8 cellular contexts compared by ENCODE assay signal in the genomic region with DNA sequence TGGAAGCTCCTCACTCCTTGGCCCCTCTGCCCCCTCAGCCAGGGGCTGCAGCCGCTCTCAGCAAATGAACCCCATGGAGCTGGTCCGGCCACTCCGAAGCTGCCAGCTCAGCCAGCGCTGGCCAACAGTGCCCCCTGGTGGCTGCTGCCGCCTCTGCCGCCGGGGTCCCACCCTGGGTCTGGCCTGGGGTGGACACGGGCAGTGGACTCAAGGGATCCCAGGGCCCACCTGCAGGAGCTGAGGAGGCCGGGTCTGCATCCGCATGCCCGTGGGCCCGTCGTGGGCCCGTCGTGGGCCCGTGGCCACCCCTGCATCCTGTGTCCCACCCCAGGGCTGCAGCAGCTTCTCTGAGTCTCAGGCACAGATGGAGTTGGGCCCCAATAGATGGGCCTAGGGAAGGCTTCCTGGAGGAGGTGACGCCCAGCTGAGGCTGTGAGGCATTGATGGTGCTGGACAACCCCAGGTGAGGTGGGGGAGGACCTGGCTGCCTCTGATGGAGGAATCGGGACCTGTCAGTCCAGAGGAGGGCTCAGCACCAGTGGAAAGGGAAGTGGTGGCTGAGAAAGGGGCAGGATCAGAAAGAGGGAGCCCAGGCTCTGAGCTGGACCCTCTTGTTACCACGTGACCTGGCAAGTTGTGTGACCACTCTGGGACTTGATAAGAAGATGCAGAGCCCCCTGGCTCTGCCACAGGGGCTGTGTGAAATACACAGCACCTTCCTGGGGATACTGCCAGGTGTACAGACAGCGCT.
A peak's percentile ranks its signal among the peaks of the same experiment; 100 is the strongest.
DNase-seq lines count a peak whose midpoint lies in the region; ATAC-seq and TF ChIP-seq lines count a peak whose summit lies in the region.

No MANE protein-coding gene starts in this region.

- no peaks in the 10 kb centered on the region for H3K36me3 ChIP-seq in left lung

- TF ChIP-seq CTCF in C4-2B (conservative IDR thresholded peaks at IDR 0.05) (peak; percentile 98), left lung (IDR thresholded peaks at IDR 0.05) (peak; percentile 90 to 93)

- POLR2A ChIA-PET in HEK293T (lab: Yijun Ruan, JAX): no interaction called here

- no peaks in the 10 kb centered on the region for H3K4me1 ChIP-seq in left lung

- no peak overlapping the region for H3K27ac ChIP-seq in C4-2B
- H3K27ac ChIP-seq in left lung: no peak overlapping the region

- H3K4me3 ChIP-seq in left lung: no peak overlapping the region

- peaks cover 0 to 78% of the 10 kb centered on the region in 2 donors for H3K27me3 ChIP-seq in left lung

- intact Hi-C loops in left lung (cut with DNase I): loop anchor here in 1 of 2 donors (10.0 kb wide), 1 partner anchor 731 kb away; no protein-coding TSS in a partner anchor

- DNase-seq in HEK293T (ENCODE audit: extremely low spot score) (peak; percentile 60), T follicular helper cell (ENCODE audit: low read depth) (peak; percentile 10), astrocyte of the hippocampus (ENCODE audit: low read depth, low spot score) (peak; percentile 75), left lung (peak; percentile 48 to 90), SIG-M5 (lab: John Stamatoyannopoulos, UW) (no peak)
- DNase-seq in stimulated activated CD4-positive, alpha-beta T cell treated with anti-CD3 and anti-CD28 coated beads, Interleukin-4, amount 100 ng/mL, for 48 hours (ENCODE audit: low read depth in 2 of 2): peak; percentile 55 to 74

- peak; percentile 92 for ATAC-seq in left lung
- ATAC-seq in HG03175 (IDR thresholded peaks at IDR 0.05; ENCODE audit: unreplicated experiment): no peak

- H3K9me3 ChIP-seq in left lung: no peaks in the 10 kb centered on the region

- CTCF ChIA-PET in HEK293T (lab: Yijun Ruan, JAX): interaction anchor here (0.7 to 1.3 kb wide), 2 partner anchors 258 to 259 kb away, joined by 3 to 4 read pairs; no protein-coding TSS in a partner anchor

TF ChIP-seq in HEK293T, 16 proteins besides CTCF, POLR2A, EP300 and RAD21:
- TF ChIP-seq HDGF (IDR thresholded peaks at IDR 0.05; ENCODE audit: borderline replicate concordance): no peak
- TF ChIP-seq L3MBTL2 (conservative IDR thresholded peaks at IDR 0.05): no peak
- TF ChIP-seq SUZ12 (IDR thresholded peaks at IDR 0.05): no peak
- TF ChIP-seq ELF4 (IDR thresholded peaks at IDR 0.05): no peak
- TF ChIP-seq NFRKB (IDR thresholded peaks at IDR 0.05): no peak
- no peak for TF ChIP-seq ZNF384 (IDR thresholded peaks at IDR 0.05)
- TF ChIP-seq CTBP1 (IDR thresholded peaks at IDR 0.05; ENCODE audit: borderline replicate concordance): no peak
- TF ChIP-seq LEF1 (IDR thresholded peaks at IDR 0.05; ENCODE audit: borderline replicate concordance): no peak
- no peak for TF ChIP-seq BHLHE40 (IDR thresholded peaks at IDR 0.05; ENCODE audit: borderline replicate concordance)
- TF ChIP-seq, protein P1, sequence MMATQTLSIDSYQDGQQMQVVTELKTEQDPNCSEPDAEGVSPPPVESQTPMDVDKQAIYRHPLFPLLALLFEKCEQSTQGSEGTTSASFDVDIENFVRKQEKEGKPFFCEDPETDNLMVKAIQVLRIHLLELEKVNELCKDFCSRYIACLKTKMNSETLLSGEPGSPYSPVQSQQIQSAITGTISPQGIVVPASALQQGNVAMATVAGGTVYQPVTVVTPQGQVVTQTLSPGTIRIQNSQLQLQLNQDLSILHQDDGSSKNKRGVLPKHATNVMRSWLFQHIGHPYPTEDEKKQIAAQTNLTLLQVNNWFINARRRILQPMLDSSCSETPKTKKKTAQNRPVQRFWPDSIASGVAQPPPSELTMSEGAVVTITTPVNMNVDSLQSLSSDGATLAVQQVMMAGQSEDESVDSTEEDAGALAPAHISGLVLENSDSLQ (IDR thresholded peaks at IDR 0.05): no peak
- TF ChIP-seq SP1 (IDR thresholded peaks at IDR 0.05): no peak
- TF ChIP-seq FOXM1 (IDR thresholded peaks at IDR 0.05; ENCODE audit: borderline replicate concordance): no peak
- TF ChIP-seq FOXA1 (IDR thresholded peaks at IDR 0.05): no peak
- TF ChIP-seq FOXK2 (IDR thresholded peaks at IDR 0.05): no peak
